Comparison of ENCODE assay signal across 8 cellular contexts in the genomic region with DNA sequence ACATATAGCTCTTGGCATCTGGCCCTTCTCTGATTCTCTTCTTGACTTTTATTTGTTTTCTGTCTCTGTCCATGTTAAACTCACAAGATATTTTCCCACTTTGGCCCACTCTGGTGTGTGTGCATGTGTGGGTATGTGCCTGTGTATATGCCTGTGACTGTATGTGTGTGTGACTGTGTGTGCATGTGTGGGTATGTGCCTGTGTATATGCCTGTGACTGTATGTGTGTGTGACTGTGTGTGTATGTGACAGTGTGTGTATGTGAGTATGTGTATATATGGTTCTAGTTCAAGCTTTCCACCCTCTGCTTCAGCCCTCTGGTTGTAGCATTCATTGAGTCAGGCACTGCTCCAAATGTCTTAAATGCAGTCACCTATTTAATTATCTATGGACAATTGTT.
"Had no signal": no experiment of that assay in that cellular context is flagged by ENCODE, and none has a peak within 500 bp of the region (broad histone marks: within the 10 kb centered on the region; RNA-seq: fewer than 3 reads in every experiment).

No MANE protein-coding gene starts in this region.

- DNase-seq: GDM1, GF-D8 had no signal

- ATAC-seq: GM12878 had no signal

- FAIRE-seq: G401.6, GM12878, GM12891, GM12892, GM18507, GM19239 had no signal

- H3K4me3 ChIP-seq: GM12878 had no signal
